ENCODE assay signal across 1 cellular context in the genomic region with DNA sequence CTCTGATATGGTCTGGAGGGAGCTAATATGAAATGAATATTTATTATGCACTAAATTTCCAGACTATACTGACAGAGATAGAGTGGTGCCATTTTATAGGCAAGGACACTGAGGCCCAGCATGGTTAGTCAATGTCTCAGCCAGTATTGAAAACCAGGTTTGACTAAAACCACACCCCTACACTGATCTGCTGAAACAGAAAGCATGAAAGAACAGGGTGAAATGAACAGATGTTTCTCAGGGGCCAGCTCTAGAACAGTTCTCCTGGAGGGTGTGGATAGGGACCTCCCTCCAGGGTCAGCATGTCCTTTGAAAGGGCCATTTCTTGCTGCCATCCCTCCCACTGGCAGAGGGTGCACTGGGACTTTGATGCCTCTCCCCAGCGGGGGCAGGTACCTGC.
TF ChIP-seq lines count a peak whose summit lies in the region.

No MANE protein-coding gene starts in this region.

TF ChIP-seq in GM12878, 131 proteins besides CTCF, POLR2A, EP300 and RAD21 (continued from another document):
- TF ChIP-seq CBFB (IDR thresholded peaks at IDR 0.05; ENCODE audit: low read depth) (no peak), CEBPB (IDR thresholded peaks at IDR 0.05; ENCODE audit: borderline replicate concordance in 1 of 2, low read depth in 2 of 2, low read length in 2 of 2) (no peak), PAX5 (IDR thresholded peaks at IDR 0.05; ENCODE audit: borderline replicate concordance, low read depth, low read length) (no peak), SIX5 (IDR thresholded peaks at IDR 0.05; ENCODE audit: low read depth, low read length, severe bottlenecking) (no peak), ZBED1 (IDR thresholded peaks at IDR 0.05; ENCODE audit: borderline replicate concordance) (no peak), MTA3 (IDR thresholded peaks at IDR 0.05; ENCODE audit: borderline replicate concordance, low read length) (no peak)
TF ChIP-seq in GM12878: peak in this region for 0.
